In genomic region chr17:45490198-45490597, GRCh38 we compare ENCODE assay signal across 8 cellular contexts. TPM values are rescaled to one million over a fixed set of nuclear protein-coding genes. Genes with fewer than 3 reads are reported as not detected.
DNase-seq lines count a peak whose midpoint lies in the region; ATAC-seq and TF ChIP-seq lines count a peak whose summit lies in the region.
"Not testable (repeated sequence)": the region's sequence is repeated elsewhere in the genome, so short reads cannot be mapped to it uniquely, and the experiment has no call there.

No MANE protein-coding gene starts in this region.

- not testable (repeated sequence) for H3K9me2 ChIP-seq in Loucy (replicated peaks; ENCODE audit: low read depth, low read length)

- not testable (repeated sequence) for H4K20me1 ChIP-seq in Loucy (ENCODE audit: insufficient read depth, low read length, poor library complexity, severe bottlenecking)

- H3K4me1 ChIP-seq in A673 (ENCODE audit: insufficient read depth, low read length, poor library complexity, severe bottlenecking); Loucy (ENCODE audit: insufficient read depth, low read length, poor library complexity, severe bottlenecking); effector memory CD4-positive, alpha-beta T cell (ENCODE audit: control insufficient read depth, insufficient read depth, low read length, poor library complexity, severe bottlenecking); parathyroid adenoma: not testable (repeated sequence)

- peak overlapping the region; percentile 89 for H3K4me2 ChIP-seq in Loucy (ENCODE audit: low read depth, low read length, poor library complexity, severe bottlenecking)
- peak overlapping the region; percentile 57 for H3K4me2 ChIP-seq in parathyroid adenoma (ENCODE audit: low read length)

- not testable (repeated sequence) for H3K36me3 Mint-ChIP-seq in activated CD8-positive, alpha-beta T cell treated with anti-CD3 and anti-CD28 coated beads, Interleukin-2, amount 10 ng/mL, durations not matched to agents 7 days and 5 days (ENCODE audit: low read depth)

- not testable (repeated sequence) for H3F3A ChIP-seq in Loucy (ENCODE audit: low read depth)

- POLR2A ChIA-PET in A673 (lab: Charles Lee; ENCODE audit: low non-redundant PET): not testable (repeated sequence)
- POLR2A ChIA-PET in activated CD8-positive, alpha-beta T cell treated with anti-CD3 and anti-CD28 coated beads, Interleukin-2, amount 10 ng/mL, durations not matched to agents 7 days and 5 days (lab: Charles Lee): interaction anchor here (1.0 kb wide), 1 partner anchor 95 kb away, joined by 3 read pairs; no protein-coding TSS in a partner anchor

- H3K4me3 ChIP-seq in A673 (ENCODE audit: low read depth, low read length, poor library complexity, severe bottlenecking) (peak overlapping the region; percentile 48), Loucy (ENCODE audit: low read length, poor library complexity, severe bottlenecking) (peak overlapping the region; percentile 88), parathyroid adenoma (ENCODE audit: low read depth, low read length) (peak overlapping the region; percentile 57)
- H3K4me3 ChIP-seq in effector memory CD4-positive, alpha-beta T cell (ENCODE audit: insufficient read depth, low read depth, low read length, poor library complexity, severe bottlenecking): peak overlapping the region; percentile 55

- H3K27me3 ChIP-seq in A673 (replicated peaks; ENCODE audit: insufficient read depth, low read depth, low read length, poor library complexity); Loucy (ENCODE audit: insufficient read depth, low read length, poor library complexity, severe bottlenecking); effector memory CD4-positive, alpha-beta T cell (replicated peaks; ENCODE audit: control insufficient read depth, insufficient read depth, low read length, poor library complexity, severe bottlenecking); parathyroid adenoma (ENCODE audit: control insufficient read depth, insufficient read depth, low read length): not testable (repeated sequence)

- H3K27ac Mint-ChIP-seq in activated CD8-positive, alpha-beta T cell treated with anti-CD3 and anti-CD28 coated beads, Interleukin-2, amount 10 ng/mL, durations not matched to agents 7 days and 5 days: peak overlapping the region; percentile 94

- H3K4me3 Mint-ChIP-seq in activated CD8-positive, alpha-beta T cell treated with anti-CD3 and anti-CD28 coated beads, Interleukin-2, amount 10 ng/mL, durations not matched to agents 7 days and 5 days: peak overlapping the region; percentile 87

- not testable (repeated sequence) for H3K27me3 Mint-ChIP-seq in activated CD8-positive, alpha-beta T cell treated with anti-CD3 and anti-CD28 coated beads, Interleukin-2, amount 10 ng/mL, durations not matched to agents 7 days and 5 days (ENCODE audit: low read depth)

- H3K9me3 Mint-ChIP-seq in activated CD8-positive, alpha-beta T cell treated with anti-CD3 and anti-CD28 coated beads, Interleukin-2, amount 10 ng/mL, durations not matched to agents 7 days and 5 days (ENCODE audit: insufficient read depth): not testable (repeated sequence)

- not testable (repeated sequence) for H2AFZ ChIP-seq in Loucy (ENCODE audit: low read length)
- H2AFZ ChIP-seq in parathyroid adenoma: peak overlapping the region; percentile 87

- not testable (repeated sequence) for TF ChIP-seq CTCF in A673 (conservative IDR thresholded peaks at IDR 0.05; ENCODE audit: low read depth, low read length); Loucy (conservative IDR thresholded peaks at IDR 0.05; ENCODE audit: low read length); parathyroid adenoma (IDR thresholded peaks at IDR 0.05)

- CTCF ChIA-PET in A673 (lab: Charles Lee); activated CD8-positive, alpha-beta T cell treated with anti-CD3 and anti-CD28 coated beads, Interleukin-2, amount 10 ng/mL, durations not matched to agents 7 days and 5 days (lab: Charles Lee): not testable (repeated sequence)

- H3K79me2 ChIP-seq in Loucy (ENCODE audit: insufficient read depth, low read length): peaks cover 31% of the 10 kb centered on the region
- H3K79me2 ChIP-seq in parathyroid adenoma: not testable (repeated sequence)

- BruUV-seq in A673 (replicated peaks; lab: Mats Ljungman, UMichigan): not testable (repeated sequence)

- peak overlapping the region; percentile 76 for H3K9ac ChIP-seq in Loucy (ENCODE audit: low read depth, low read length, poor library complexity, severe bottlenecking)
- H3K9ac ChIP-seq in parathyroid adenoma: peak overlapping the region; percentile 67

- intact Hi-C loops in A673 (cut with micrococcal nuclease; ENCODE audit: unreplicated experiment): not testable (repeated sequence)

- peaks cover 23% of the 10 kb centered on the region for H3K4me1 Mint-ChIP-seq in activated CD8-positive, alpha-beta T cell treated with anti-CD3 and anti-CD28 coated beads, Interleukin-2, amount 10 ng/mL, durations not matched to agents 7 days and 5 days (ENCODE audit: low read depth)

- not testable (repeated sequence) for DNase-seq in A673 (ENCODE audit: low spot score)
- peak; percentile 27 for DNase-seq in activated CD8-positive, alpha-beta T cell treated with anti-CD3 and anti-CD28 coated beads, Interleukin-2, amount 10 ng/mL, durations not matched to agents 7 days and 5 days
- peak in 1 of 3 donors; percentile 3 for DNase-seq in effector memory CD4-positive, alpha-beta T cell
- peak; percentile 19 for DNase-seq in iris pigment epithelial cell (ENCODE audit: low read depth)

- not testable (repeated sequence) for H3K36me3 ChIP-seq in A673 (ENCODE audit: insufficient read depth, low read length, poor library complexity, severe bottlenecking); Loucy (ENCODE audit: insufficient read depth, low read length); effector memory CD4-positive, alpha-beta T cell (ENCODE audit: control insufficient read depth, insufficient read depth, low read length); parathyroid adenoma (ENCODE audit: control insufficient read depth, insufficient read depth, low read length)

- peak; percentile 13 for ATAC-seq in GM18517 (IDR thresholded peaks at IDR 0.05; ENCODE audit: unreplicated experiment)
- ATAC-seq in HG02610 (IDR thresholded peaks at IDR 0.05; ENCODE audit: unreplicated experiment): peak; percentile 21
- peak; percentile 18 for ATAC-seq in activated CD8-positive, alpha-beta T cell treated with anti-CD3 and anti-CD28 coated beads, Interleukin-2, amount 10 ng/mL, durations not matched to agents 7 days and 5 days

- not testable (repeated sequence) for H3K9me3 ChIP-seq in A673 (ENCODE audit: low read depth, low read length, poor library complexity, severe bottlenecking); Loucy (ENCODE audit: insufficient read depth, low read depth, low read length); effector memory CD4-positive, alpha-beta T cell (ENCODE audit: control insufficient read depth, low read length); parathyroid adenoma (ENCODE audit: control insufficient read depth, low read length)

- H3K27ac ChIP-seq in A673 (ENCODE audit: low read depth, low read length, poor library complexity, severe bottlenecking): not testable (repeated sequence)
- H3K27ac ChIP-seq in effector memory CD4-positive, alpha-beta T cell (ENCODE audit: insufficient read depth, low read length, poor library complexity, severe bottlenecking): peak overlapping the region; percentile 65
- H3K27ac ChIP-seq in parathyroid adenoma: peak overlapping the region; percentile 64

RNA-seq across cellular contexts. Expression of gene PLEKHM1, which starts 0.3 kb away (rescaled TPM):
- 11.9 and 13.0 TPM in 2 replicates for total RNA-seq in A673 (2021)
- 10 to 100 TPM; 50.5 to 52.7 TPM for total RNA-seq in activated CD8-positive, alpha-beta T cell treated with anti-CD3 and anti-CD28 coated beads, Interleukin-2, amount 10 ng/mL, durations not matched to agents 7 days and 5 days

RNA-seq across cellular contexts. Expression of gene ARHGAP27, which starts 57.5 kb away (rescaled TPM):
- 0.17 TPM in 2 replicates for total RNA-seq in A673 (2021)
- total RNA-seq in activated CD8-positive, alpha-beta T cell treated with anti-CD3 and anti-CD28 coated beads, Interleukin-2, amount 10 ng/mL, durations not matched to agents 7 days and 5 days: 100 to 1,000 TPM; 100 to 106 TPM

Comparison
In these comparisons a context has a peak if more than half of its experiments do, and no peak if none do; other contexts are left out.
1. RNA of gene ARHGAP27, which starts 57.5 kb away (total RNA-seq): 100 to 106 TPM in activated CD8-positive, alpha-beta T cell treated with anti-CD3 and anti-CD28 coated beads, Interleukin-2, amount 10 ng/mL, durations not matched to agents 7 days and 5 days; 0.17 TPM in A673; every median in the first group is over 10 times any median in the second.
2. Peak in every context shown above with its lines, with median percentiles within 50 percentile points of each other: H3K4me3 ChIP-seq and ATAC-seq.